ENCODE assay signal across 8 cellular contexts in genomic region chr4:103938488-103938887, GRCh38.
"Had no signal": no experiment of that assay in that cellular context is flagged by ENCODE, and none has a peak within 500 bp of the region (broad histone marks: within the 10 kb centered on the region; RNA-seq: fewer than 3 reads in every experiment).

No MANE protein-coding gene starts in this region.

- FAIRE-seq: H54, HTR-8/SVneo had no signal

- H3K27ac ChIP-seq: GM23248 had no signal

- H3K9ac ChIP-seq: GM23248 had no signal

- H2AFZ ChIP-seq: GM23248 had no signal

- H3K4me3 ChIP-seq: GM23248 had no signal

- H3K27me3 Mint-ChIP-seq: IgD-negative memory B cell had no signal

- DNase-seq: GM23248, GOT3, H9, HCEC 1CT, KBM-7 had no signal

- H3K4me3 Mint-ChIP-seq: H9, IgD-negative memory B cell had no signal

- H3K4me1 Mint-ChIP-seq: H9 had no signal

- H3K27ac Mint-ChIP-seq: H9, IgD-negative memory B cell had no signal
